In the genomic region with DNA sequence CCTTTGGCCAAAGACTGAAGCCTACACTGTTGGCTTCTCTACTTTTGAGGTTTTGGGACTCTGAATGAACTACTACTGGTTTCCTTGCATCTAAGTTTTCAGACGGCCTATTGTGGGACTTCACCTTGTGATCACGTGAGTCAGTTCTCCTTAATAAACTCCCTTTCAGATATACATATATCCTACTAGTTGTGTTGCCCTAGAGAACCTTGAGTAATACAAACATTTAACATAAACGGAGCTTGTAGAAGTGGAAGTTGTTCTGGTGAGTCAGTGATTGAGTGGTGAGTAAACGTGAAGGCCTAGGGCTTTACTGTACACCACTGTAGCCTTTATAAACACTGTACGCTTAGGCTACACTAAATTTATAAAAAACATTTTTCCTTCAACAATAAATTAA, we compare ENCODE assay signal across 20 cellular contexts.
DNase-seq lines count a peak whose midpoint lies in the region; ATAC-seq and TF ChIP-seq lines count a peak whose summit lies in the region.
"Had no signal": no experiment of that assay in that cellular context is flagged by ENCODE, and none has a peak within 500 bp of the region (broad histone marks: within the 10 kb centered on the region; RNA-seq: fewer than 3 reads in every experiment).

No MANE protein-coding gene starts in this region.

- peaks cover 5% of the 10 kb centered on the region for H3K4me1 Mint-ChIP-seq in MCF 10A (ENCODE audit: insufficient read depth, unreplicated experiment)
- H3K4me1 Mint-ChIP-seq in activated CD8-positive, alpha-beta memory T cell treated with anti-CD3 and anti-CD28 coated beads, Interleukin-2, amount 10 ng/mL, durations not matched to agents 7 days and 5 days = no peaks in the 10 kb centered on the region
- H3K4me1 Mint-ChIP-seq: activated naive CD4-positive, alpha-beta T cell treated with anti-CD3 and anti-CD28 coated beads, Interleukin-2, amount 50 U/mL, for 24 hours; T-helper 17 cell had no signal

- H3K27ac Mint-ChIP-seq in MCF 10A (ENCODE audit: low read depth, unreplicated experiment) = peak overlapping the region; percentile 58
- H3K27ac Mint-ChIP-seq in activated CD8-positive, alpha-beta memory T cell treated with anti-CD3 and anti-CD28 coated beads, Interleukin-2, amount 10 ng/mL, durations not matched to agents 7 days and 5 days = no peak overlapping the region
- H3K27ac Mint-ChIP-seq: activated naive CD4-positive, alpha-beta T cell treated with anti-CD3 and anti-CD28 coated beads, Interleukin-2, amount 50 U/mL, for 24 hours; T-helper 17 cell had no signal

- no peak for TF ChIP-seq POLR2A in breast epithelium (IDR thresholded peaks at IDR 0.05)

- H3K4me3 ChIP-seq in breast epithelium = no peak overlapping the region
- no peak overlapping the region for H3K4me3 ChIP-seq in RWPE2 (ENCODE audit: severe bottlenecking)
- H3K4me3 ChIP-seq: BLaER1 treated with 17β-estradiol and CSF1 and Interleukin-3, amounts not matched to agents 10 nM and 100 nM had no signal

- H3K9me3 Mint-ChIP-seq in MCF 10A (ENCODE audit: unreplicated experiment) = no peaks in the 10 kb centered on the region
- peaks cover 3% of the 10 kb centered on the region for H3K9me3 Mint-ChIP-seq in activated CD8-positive, alpha-beta memory T cell treated with anti-CD3 and anti-CD28 coated beads, Interleukin-2, amount 10 ng/mL, durations not matched to agents 7 days and 5 days (ENCODE audit: low read depth)

- H3K4me1 ChIP-seq in breast epithelium = no peaks in the 10 kb centered on the region
- peaks cover 13% of the 10 kb centered on the region for H3K4me1 ChIP-seq in RWPE2 (ENCODE audit: insufficient read depth, poor library complexity, severe bottlenecking)
- H3K4me1 ChIP-seq: BLaER1 treated with 17β-estradiol and CSF1 and Interleukin-3, amounts not matched to agents 10 nM and 100 nM had no signal

- H3K27me3 ChIP-seq in breast epithelium = no peaks in the 10 kb centered on the region
- H3K27me3 ChIP-seq in RWPE2 (ENCODE audit: insufficient read depth, poor library complexity, severe bottlenecking) = no peaks in the 10 kb centered on the region
- H3K27me3 ChIP-seq: BLaER1 treated with 17β-estradiol and CSF1 and Interleukin-3, amounts not matched to agents 10 nM and 100 nM had no signal

- no peaks in the 10 kb centered on the region for H3K27me3 Mint-ChIP-seq in MCF 10A (ENCODE audit: insufficient read depth, unreplicated experiment)
- H3K27me3 Mint-ChIP-seq in activated CD8-positive, alpha-beta memory T cell treated with anti-CD3 and anti-CD28 coated beads, Interleukin-2, amount 10 ng/mL, durations not matched to agents 7 days and 5 days = no peaks in the 10 kb centered on the region
- H3K27me3 Mint-ChIP-seq: activated naive CD4-positive, alpha-beta T cell treated with anti-CD3 and anti-CD28 coated beads, Interleukin-2, amount 50 U/mL, for 24 hours; T-helper 17 cell had no signal

- peak; percentile 100 for ATAC-seq in RWPE2 (ENCODE audit: low read depth)
- no peak for ATAC-seq in HG02884 (IDR thresholded peaks at IDR 0.05; ENCODE audit: unreplicated experiment)
- ATAC-seq in activated CD8-positive, alpha-beta memory T cell treated with anti-CD3 and anti-CD28 coated beads, Interleukin-2, amount 10 ng/mL, durations not matched to agents 7 days and 5 days = no peak
- ATAC-seq: T-helper 17 cell had no signal

- H3K4me3 Mint-ChIP-seq in MCF 10A (ENCODE audit: unreplicated experiment) = no peak overlapping the region
- H3K4me3 Mint-ChIP-seq in activated CD8-positive, alpha-beta memory T cell treated with anti-CD3 and anti-CD28 coated beads, Interleukin-2, amount 10 ng/mL, durations not matched to agents 7 days and 5 days = no peak overlapping the region
- H3K4me3 Mint-ChIP-seq: activated naive CD4-positive, alpha-beta T cell treated with anti-CD3 and anti-CD28 coated beads, Interleukin-2, amount 50 U/mL, for 24 hours; T-helper 17 cell had no signal

- H3K9me3 ChIP-seq in breast epithelium = no peaks in the 10 kb centered on the region
- no peaks in the 10 kb centered on the region for H3K9me3 ChIP-seq in RWPE2 (ENCODE audit: severe bottlenecking)
- H3K9me3 ChIP-seq: BLaER1 treated with 17β-estradiol and CSF1 and Interleukin-3, amounts not matched to agents 10 nM and 100 nM had no signal

- H3K27ac ChIP-seq in breast epithelium = no peak overlapping the region
- peak overlapping the region; percentile 51 for H3K27ac ChIP-seq in RWPE2 (ENCODE audit: poor library complexity, severe bottlenecking)
- H3K27ac ChIP-seq: BLaER1 treated with 17β-estradiol and CSF1 and Interleukin-3, amounts not matched to agents 10 nM and 100 nM had no signal

- no TSS peak for BruUV-seq in MCF 10A (replicated peaks; lab: Mats Ljungman, UMichigan)

- H3K36me3 ChIP-seq in breast epithelium = no peaks in the 10 kb centered on the region
- no peaks in the 10 kb centered on the region for H3K36me3 ChIP-seq in RWPE2 (ENCODE audit: low read depth)
- H3K36me3 ChIP-seq: BLaER1 treated with 17β-estradiol and CSF1 and Interleukin-3, amounts not matched to agents 10 nM and 100 nM had no signal

- POLR2A ChIA-PET in MCF 10A (lab: Yijun Ruan, JAX) = interaction anchor here (0.5 to 0.6 kb wide), 2 partner anchors 127 to 483 kb away, joined by 3 read pairs; no protein-coding TSS in a partner anchor

- H3K36me3 Mint-ChIP-seq in MCF 10A (ENCODE audit: insufficient read depth, unreplicated experiment) = no peaks in the 10 kb centered on the region
- H3K36me3 Mint-ChIP-seq in activated CD8-positive, alpha-beta memory T cell treated with anti-CD3 and anti-CD28 coated beads, Interleukin-2, amount 10 ng/mL, durations not matched to agents 7 days and 5 days = no peaks in the 10 kb centered on the region
- H3K36me3 Mint-ChIP-seq: activated naive CD4-positive, alpha-beta T cell treated with anti-CD3 and anti-CD28 coated beads, Interleukin-2, amount 50 U/mL, for 24 hours had no signal

- intact Hi-C loops in MCF 10A (cut with micrococcal nuclease) (no loop called here), breast epithelium (cut with DNase I; ENCODE audit: low total_unique reads) (no loop called here)

- CTCF ChIA-PET in MCF 10A (lab: Yijun Ruan, JAX) = interaction anchor here (0.6 to 1.2 kb wide), 2 partner anchors 12 to 736 kb away, joined by 3 read pairs; no protein-coding TSS in a partner anchor
- CTCF ChIA-PET in activated CD8-positive, alpha-beta memory T cell treated with anti-CD3 and anti-CD28 coated beads, Interleukin-2, amount 10 ng/mL, durations not matched to agents 7 days and 5 days (lab: Charles Lee) = no interaction called here

- TF ChIP-seq CTCF in MCF 10A (IDR thresholded peaks at IDR 0.05; ENCODE audit: unreplicated experiment) (no peak), breast epithelium (IDR thresholded peaks at IDR 0.05) (no peak), RWPE2 (IDR thresholded peaks at IDR 0.05; ENCODE audit: poor library complexity, severe bottlenecking) (no peak)

- DNase-seq in MCF 10A (ENCODE audit: unreplicated experiment) (peak; percentile 48), breast epithelium (ENCODE audit: low spot score in 2 of 2) (no peak), RWPE2 (ENCODE audit: low spot score) (no peak), fibroblast of gingiva (ENCODE audit: low read depth) (peak; percentile 13), DMS153 treated with DMSO at 0.1 percent for 48 hours (lab: John Stamatoyannopoulos, UW; ENCODE audit: unreplicated experiment) (no peak)
- DNase-seq in activated CD4-positive, alpha-beta T cell treated with anti-CD3 and anti-CD28 coated beads for 48 hours = no peak
- no peak for DNase-seq in activated CD8-positive, alpha-beta memory T cell treated with anti-CD3 and anti-CD28 coated beads, Interleukin-2, amount 10 ng/mL, durations not matched to agents 7 days and 5 days
- DNase-seq: 8988T; activated CD4-positive, CD25-positive, alpha-beta regulatory T cell; activated CD8-positive, alpha-beta memory T cell treated with anti-CD3 and anti-CD28 coated beads for 24 hours; KBM-7; NCI-H1048; NCI-H2081; NCI-H510A; Right ventricle myocardium superior; stimulated activated CD8-positive, alpha-beta memory T cell treated with anti-CD3 and anti-CD28 coated beads, Interleukin-4, amount 100 ng/mL, for 48 hours; T-helper 17 cell had no signal

Comparison
In these comparisons a context has a peak if more than half of its experiments do, and no peak if none do; other contexts are left out.
1. DNase-seq: peak in MCF 10A (single experiment) and fibroblast of gingiva (single experiment); none in breast epithelium (0 of 2), RWPE2 (single experiment), activated CD4-positive, alpha-beta T cell treated with anti-CD3 and anti-CD28 coated beads for 48 hours (single experiment), activated CD8-positive, alpha-beta memory T cell treated with anti-CD3 and anti-CD28 coated beads, Interleukin-2, amount 10 ng/mL, durations not matched to agents 7 days and 5 days (single experiment) and DMS153 treated with DMSO at 0.1 percent for 48 hours (single experiment).